Comparison of ENCODE assay signal across 20 cellular contexts in the genomic region with DNA sequence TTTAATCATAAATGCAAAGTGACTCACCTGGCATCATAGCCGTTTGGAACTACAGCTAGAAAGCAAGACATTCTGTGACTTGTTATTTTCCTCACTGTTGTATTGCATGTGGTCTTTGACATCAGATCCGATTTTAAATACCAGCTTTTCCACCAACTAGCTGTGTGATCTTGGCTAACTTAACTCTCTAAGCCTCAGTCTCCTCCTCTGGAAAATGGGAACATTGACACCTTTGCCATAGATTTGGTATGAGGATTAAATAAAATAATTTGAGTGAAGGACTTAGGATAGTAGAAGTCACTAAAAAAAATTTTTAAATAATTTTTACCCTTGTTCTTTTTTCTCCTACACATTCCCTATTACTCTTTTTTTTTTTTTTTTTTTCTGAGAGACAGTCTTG.
"Had no signal": no experiment of that assay in that cellular context is flagged by ENCODE, and none has a peak within 500 bp of the region (broad histone marks: within the 10 kb centered on the region; RNA-seq: fewer than 3 reads in every experiment).

No MANE protein-coding gene starts in this region.

- DNase-seq: colonic mucosa; cortex of kidney; effector CD8-positive, alpha-beta T cell; foreskin fibroblast; foreskin melanocyte; gastrocnemius medialis; glutamatergic neuron; heart right ventricle; hippocampal formation; left cardiac atrium; left lung; left ventricle myocardium superior; lower lobe of right lung; mesenchymal stem cell; mucosa of descending colon; naive B cell had no signal

- H3K27me3 ChIP-seq: colonic mucosa, esophagus muscularis mucosa, gastrocnemius medialis, heart right ventricle, left lung had no signal

- H3K4me3 ChIP-seq: colonic mucosa, esophagus muscularis mucosa, gastrocnemius medialis, heart right ventricle, left lung, lower lobe of right lung, mucosa of descending colon had no signal

- H3K27me3 Mint-ChIP-seq: dendritic cell treated with granulocyte-macrophage colony-stimulating factor and Interleukin-4, amounts not matched to agents 40 ng/mL and 50 ng/mL, for 4 days; naive B cell had no signal

- FAIRE-seq: keratinocyte had no signal

- ATAC-seq: gastrocnemius medialis, heart right ventricle, left cardiac atrium, left lung, left ventricle myocardium superior, lower lobe of right lung, mucosa of descending colon had no signal

- H3K4me1 ChIP-seq: left lung, lower lobe of right lung had no signal

- H3K36me3 ChIP-seq: colonic mucosa, esophagus muscularis mucosa, gastrocnemius medialis, heart right ventricle, lower lobe of right lung had no signal

- H3K27ac ChIP-seq: esophagus muscularis mucosa, gastrocnemius medialis, heart right ventricle, left lung, lower lobe of right lung had no signal

- H3K9me3 ChIP-seq: colonic mucosa, esophagus muscularis mucosa, gastrocnemius medialis, heart right ventricle, left lung, lower lobe of right lung, mucosa of descending colon had no signal

- H3K4me3 Mint-ChIP-seq: dendritic cell treated with granulocyte-macrophage colony-stimulating factor and Interleukin-4, amounts not matched to agents 40 ng/mL and 50 ng/mL, for 4 days; mesothelial cell of epicardium; naive B cell had no signal

- H3K27ac Mint-ChIP-seq: dendritic cell treated with granulocyte-macrophage colony-stimulating factor and Interleukin-4, amounts not matched to agents 40 ng/mL and 50 ng/mL, for 4 days; mesothelial cell of epicardium; naive B cell had no signal
